In genomic region chr14:39492267-39492666, GRCh38 we compare ENCODE assay signal across 12 cellular contexts.
DNase-seq lines count a peak whose midpoint lies in the region; ATAC-seq and TF ChIP-seq lines count a peak whose summit lies in the region.
"Had no signal": no experiment of that assay in that cellular context is flagged by ENCODE, and none has a peak within 500 bp of the region (broad histone marks: within the 10 kb centered on the region; RNA-seq: fewer than 3 reads in every experiment).

No MANE protein-coding gene starts in this region.

- no peak for TF ChIP-seq CTCF in nephron progenitor cell (IDR thresholded peaks at IDR 0.05)

- DNase-seq in EL (peak; percentile 87), NCI-H69 (lab: John Stamatoyannopoulos, UW) (peak; percentile 6), epithelial cell of prostate (ENCODE audit: low read depth, low spot score) (peak; percentile 12), nephron progenitor cell (no peak), ureter (ENCODE audit: low spot score) (no peak)
- DNase-seq in activated T-cell treated with anti-CD3 and anti-CD28 coated beads, Interleukin-2, amount 50 U/mL, for 4 hours, result no peak
- DNase-seq: NCI-H345, T-helper 17 cell had no signal

- peaks cover 19% of the 10 kb centered on the region for H3K36me3 Mint-ChIP-seq in nephron progenitor cell (ENCODE audit: low read depth)
- H3K36me3 Mint-ChIP-seq in activated T-cell treated with anti-CD3 and anti-CD28 coated beads, Interleukin-2, amount 50 U/mL, for 4 hours (ENCODE audit: insufficient read depth), result peaks cover 3% of the 10 kb centered on the region

- H3K4me3 Mint-ChIP-seq in nephron progenitor cell, result no peak overlapping the region
- no peak overlapping the region for H3K4me3 Mint-ChIP-seq in activated T-cell treated with anti-CD3 and anti-CD28 coated beads, Interleukin-2, amount 50 U/mL, for 4 hours
- H3K4me3 Mint-ChIP-seq: central memory CD8-positive, alpha-beta T cell; neural crest cell; T-helper 17 cell had no signal

- no peak for ATAC-seq in GM19467 (IDR thresholded peaks at IDR 0.05; ENCODE audit: unreplicated experiment)
- ATAC-seq in GM21360 (IDR thresholded peaks at IDR 0.05; ENCODE audit: unreplicated experiment), result no peak
- no peak for ATAC-seq in activated T-cell treated with anti-CD3 and anti-CD28 coated beads, Interleukin-2, amount 50 U/mL, for 4 hours
- ATAC-seq: T-helper 17 cell had no signal

- H3K27ac ChIP-seq in epithelial cell of prostate, result no peak overlapping the region

- peaks cover 2% of the 10 kb centered on the region for H3K27me3 Mint-ChIP-seq in nephron progenitor cell (ENCODE audit: low read depth, poor library complexity)
- no peaks in the 10 kb centered on the region for H3K27me3 Mint-ChIP-seq in activated T-cell treated with anti-CD3 and anti-CD28 coated beads, Interleukin-2, amount 50 U/mL, for 4 hours (ENCODE audit: low read depth)
- H3K27me3 Mint-ChIP-seq: central memory CD8-positive, alpha-beta T cell; T-helper 17 cell had no signal

- peaks cover 29% of the 10 kb centered on the region for H3K4me1 Mint-ChIP-seq in nephron progenitor cell
- H3K4me1 Mint-ChIP-seq in activated T-cell treated with anti-CD3 and anti-CD28 coated beads, Interleukin-2, amount 50 U/mL, for 4 hours (ENCODE audit: low read depth), result no peaks in the 10 kb centered on the region
- H3K4me1 Mint-ChIP-seq: central memory CD8-positive, alpha-beta T cell had no signal

- H3K9me3 Mint-ChIP-seq in nephron progenitor cell, result peaks cover 23% of the 10 kb centered on the region
- peaks cover 5% of the 10 kb centered on the region for H3K9me3 Mint-ChIP-seq in activated T-cell treated with anti-CD3 and anti-CD28 coated beads, Interleukin-2, amount 50 U/mL, for 4 hours
- H3K9me3 Mint-ChIP-seq: central memory CD8-positive, alpha-beta T cell had no signal

- H3K27ac Mint-ChIP-seq in nephron progenitor cell, result peak overlapping the region; percentile 89
- H3K27ac Mint-ChIP-seq: T-helper 17 cell had no signal

Comparison
In these comparisons a context has a peak if more than half of its experiments do, and no peak if none do; other contexts are left out.
1. DNase-seq: peak in EL (single experiment), NCI-H69 (single experiment) and epithelial cell of prostate (single experiment); none in nephron progenitor cell (single experiment), ureter (single experiment) and activated T-cell treated with anti-CD3 and anti-CD28 coated beads, Interleukin-2, amount 50 U/mL, for 4 hours (single experiment).